Comparison of ENCODE assay signal across 16 cellular contexts in genomic region chr19:56642711-56643459, GRCh38. TPM values are rescaled to one million over a fixed set of nuclear protein-coding genes. Genes with fewer than 3 reads are reported as not detected.
DNase-seq lines count a peak whose midpoint lies in the region; ATAC-seq and TF ChIP-seq lines count a peak whose summit lies in the region.
"Had no signal": no experiment of that assay in that cellular context is flagged by ENCODE, and none has a peak within 500 bp of the region (broad histone marks: within the 10 kb centered on the region; RNA-seq: fewer than 3 reads in every experiment).

SMIM17 (plus strand) TSS chr19:56643159; CDS start chr19:56645668, 2,509 bp downstream.

- no peak for TF ChIP-seq EP300 in neural cell (conservative IDR thresholded peaks at IDR 0.05; ENCODE audit: poor library complexity, severe bottlenecking)

- no peak for TF ChIP-seq RAD21 in neural cell (conservative IDR thresholded peaks at IDR 0.05)

- H3K9me2 ChIP-seq in neural cell (ENCODE audit: insufficient read depth, low read length), result no peaks in the 10 kb centered on the region

- H3K4me3 ChIP-seq in dorsolateral prefrontal cortex (peak within 1 kb of the TSS in 58 of 59 donors; percentile 7 to 68 (median 54)), neural cell (ENCODE audit: low read length) (no peak within 1 kb of the TSS), upper lobe of right lung (no peak within 1 kb of the TSS)
- H3K4me3 ChIP-seq: A549 had no signal

- no peak within 1 kb of the TSS for H3K9ac ChIP-seq in neural cell (ENCODE audit: low read length)

- no peaks in the 10 kb centered on the region for H3F3A ChIP-seq in neural cell (ENCODE audit: insufficient read depth, low read length, poor library complexity, severe bottlenecking)

- H3K9me3 Mint-ChIP-seq in Calu3 (ENCODE audit: low read depth, unreplicated experiment), result peaks cover 33% of the 10 kb centered on the region

- ATAC-seq in GM19328 (IDR thresholded peaks at IDR 0.05; ENCODE audit: unreplicated experiment) (no peak), upper lobe of right lung (no peak)
- ATAC-seq: A549 had no signal

- peak; percentile 23 for DNase-seq in NCI-H69 (lab: John Stamatoyannopoulos, UW)
- peak in 1 of 10 donors; percentile 12 for DNase-seq in dorsolateral prefrontal cortex
- no peak for DNase-seq in upper lobe of right lung
- no peak for DNase-seq in Calu3
- DNase-seq: BE2C; CD4-positive, alpha-beta memory T cell; COR-L47; DND-41; GDM1 had no signal

- no TSS peak for BruUV-seq in Calu3 (replicated peaks; lab: Mats Ljungman, UMichigan)

- H3K9me3 ChIP-seq in neural cell (ENCODE audit: low read length) (peaks cover 34% of the 10 kb centered on the region), upper lobe of right lung (peaks cover 6% of the 10 kb centered on the region)

- H3K36me3 ChIP-seq in neural cell (ENCODE audit: insufficient read depth, low read length), result no peaks in the 10 kb centered on the region
- no peaks in the 10 kb centered on the region for H3K36me3 ChIP-seq in upper lobe of right lung
- H3K36me3 ChIP-seq: BE2C had no signal

- no peaks in the 10 kb centered on the region for H4K20me1 ChIP-seq in neural cell (ENCODE audit: insufficient read depth)

- CTCF ChIA-PET in Calu3 (lab: Charles Lee), result no interaction called here

- no peak within 1 kb of the TSS for H3K4me2 ChIP-seq in neural cell (ENCODE audit: low read length)
- H3K4me2 ChIP-seq: A549 had no signal

- H3K4me1 Mint-ChIP-seq in Calu3 (ENCODE audit: low read depth, unreplicated experiment), result no peaks in the 10 kb centered on the region

- H3K36me3 Mint-ChIP-seq in Calu3 (ENCODE audit: insufficient read depth, unreplicated experiment), result no peaks in the 10 kb centered on the region

- H3K4me3 Mint-ChIP-seq in Calu3 (ENCODE audit: low read depth, unreplicated experiment), result no peak within 1 kb of the TSS

- no peaks in the 10 kb centered on the region for H3K79me2 ChIP-seq in neural cell (replicated peaks; ENCODE audit: insufficient read depth, low read length)

- no peaks in the 10 kb centered on the region for H3K27me3 Mint-ChIP-seq in Calu3 (ENCODE audit: unreplicated experiment)

- peak within 1 kb of the TSS in 12 of 59 donors; percentile 5 to 68 (median 34) for H3K27ac ChIP-seq in dorsolateral prefrontal cortex
- H3K27ac ChIP-seq in neural cell (ENCODE audit: low read length), result no peak within 1 kb of the TSS
- H3K27ac ChIP-seq in upper lobe of right lung, result no peak within 1 kb of the TSS
- H3K27ac ChIP-seq: A549, C4-2B had no signal

- H2AFZ ChIP-seq in neural cell (ENCODE audit: low read depth, low read length), result no peak within 1 kb of the TSS

- H3K27ac Mint-ChIP-seq in Calu3 (ENCODE audit: unreplicated experiment), result no peak within 1 kb of the TSS
- H3K27ac Mint-ChIP-seq: IgD-negative memory B cell had no signal

- intact Hi-C loops in dorsolateral prefrontal cortex (cut with DNase I), result no loop called here
- intact Hi-C loops in upper lobe of right lung (cut with DNase I), result no loop called here
- intact Hi-C loops in Calu3 (cut with micrococcal nuclease; ENCODE audit: unreplicated experiment), result no loop called here

- no peak for TF ChIP-seq CTCF in dorsolateral prefrontal cortex (IDR thresholded peaks at IDR 0.05 in 54 of 56, conservative IDR thresholded peaks at IDR 0.05 in 2 of 56; ENCODE audit: low read depth in 1 of 56, partially characterized antibody in 56 of 56)
- no peak for TF ChIP-seq CTCF in neural cell (IDR thresholded peaks at IDR 0.05; ENCODE audit: poor library complexity, severe bottlenecking)
- TF ChIP-seq CTCF in upper lobe of right lung (IDR thresholded peaks at IDR 0.05), result no peak
- TF ChIP-seq CTCF in Calu3 (IDR thresholded peaks at IDR 0.05; ENCODE audit: unreplicated experiment), result no peak

- no peaks in the 10 kb centered on the region for H3K4me1 ChIP-seq in upper lobe of right lung
- H3K4me1 ChIP-seq: A549, BE2C had no signal

- H3K27me3 ChIP-seq in dorsolateral prefrontal cortex (peaks cover 0 to 15% (median 0%) of the 10 kb centered on the region in 45 donors), neural cell (ENCODE audit: insufficient read depth, low read depth, low read length) (no peaks in the 10 kb centered on the region), upper lobe of right lung (peaks cover 22% of the 10 kb centered on the region)
- H3K27me3 ChIP-seq: BE2C had no signal

TF ChIP-seq in neural cell, 6 proteins besides CTCF, POLR2A, EP300 and RAD21:
- TF ChIP-seq POLR2AphosphoS5 (IDR thresholded peaks at IDR 0.05) (no peak), TAF1 (IDR thresholded peaks at IDR 0.05; ENCODE audit: low read depth) (no peak), EZH2 (IDR thresholded peaks at IDR 0.05; ENCODE audit: borderline replicate concordance, insufficient read depth, low read length, poor library complexity, severe bottlenecking) (no peak), MXI1 (conservative IDR thresholded peaks at IDR 0.05; ENCODE audit: poor library complexity, severe bottlenecking) (no peak), SMC3 (conservative IDR thresholded peaks at IDR 0.05; ENCODE audit: poor library complexity) (no peak), REST (IDR thresholded peaks at IDR 0.05; ENCODE audit: borderline replicate concordance) (no peak)
TF ChIP-seq in neural cell: peak in this region for 0.

RNA-seq across cellular contexts. Expression of gene SMIM17, which starts in this region (rescaled TPM):
- 10 to 100 TPM in 71 of 120 experiments, 1 to 10 TPM in 49; 2.6 to 24.7 (median 10.9) TPM for total RNA-seq in dorsolateral prefrontal cortex
- 9.2 and 14.2 TPM in 2 replicates for polyA plus RNA-seq in neural cell
- 6.6 and 10.0 TPM in 2 replicates for polyA minus RNA-seq in neural cell
- not detected for total RNA-seq in upper lobe of right lung
- not detected in 2 replicates for total RNA-seq in Calu3 (2022)
- total RNA-seq: CD4-positive, alpha-beta memory T cell; H4; HT-29 had no signal
- polyA plus RNA-seq: A549; CD4-positive, alpha-beta memory T cell; IgD-negative memory B cell had no signal

Comparison
In these comparisons a context has a peak if more than half of its experiments do, and no peak if none do; other contexts are left out.
1. H3K4me3 ChIP-seq: peak in dorsolateral prefrontal cortex (58 of 59); none in neural cell (single experiment) and upper lobe of right lung (single experiment).